In the genomic region with DNA sequence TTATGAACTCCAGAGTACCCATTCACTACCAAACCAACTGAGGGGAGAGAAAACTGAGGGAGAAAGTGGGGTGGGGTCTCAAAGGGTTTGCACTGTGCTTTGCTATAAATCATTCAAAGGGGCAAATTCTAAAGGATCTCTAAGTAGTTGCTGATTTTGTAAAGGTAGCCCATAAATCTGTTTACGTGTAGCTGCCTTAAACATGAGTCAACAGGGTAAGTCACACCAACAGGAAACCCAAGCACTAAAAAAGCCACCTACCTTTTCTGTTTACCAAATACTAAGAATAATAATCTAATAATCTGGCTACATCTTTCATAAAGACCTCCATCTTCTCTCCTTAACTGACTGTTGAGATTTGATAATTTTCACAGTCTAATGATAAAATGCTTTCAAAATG, we compare ENCODE assay signal across 33 cellular contexts.
"Had no signal": no experiment of that assay in that cellular context is flagged by ENCODE, and none has a peak within 500 bp of the region (broad histone marks: within the 10 kb centered on the region; RNA-seq: fewer than 3 reads in every experiment).

No MANE protein-coding gene starts in this region.

- H3K9me3 Mint-ChIP-seq: activated CD4-positive, alpha-beta memory T cell treated with anti-CD3 and anti-CD28 coated beads for 36 hours; activated CD4-positive, alpha-beta T cell treated with anti-CD3 and anti-CD28 coated beads, Interleukin-2, amount 10 ng/mL, durations not matched to agents 24 days and 14 days; activated naive CD4-positive, alpha-beta T cell treated with anti-CD3 and anti-CD28 coated beads for 36 hours; activated naive CD4-positive, alpha-beta T cell treated with anti-CD3 and anti-CD28 coated beads, Interleukin-2, amount 50 U/mL, for 24 hours; activated naive CD8-positive, alpha-beta T cell treated with anti-CD3 and anti-CD28 coated beads for 36 hours; activated naive CD8-positive, alpha-beta T cell treated with anti-CD3 and anti-CD28 coated beads, Interleukin-2, amount 50 U/mL, for 24 hours; activated T-helper 1 cell treated with anti-CD3 and anti-CD28 coated beads, Interleukin-12 subunit alpha, Interleukin-12 subunit beta, Interleukin-2, Interleukin-4 antibody, amounts not matched to agents 30 ng/mL and 10 ng/mL and 1 ng/mL, durations not matched to agents 14 hours and 24 hours and 36 hours; activated T-helper 2 cell treated with anti-CD3 and anti-CD28 coated beads, Interferon-gamma antibody, Interleukin-2, Interleukin-4, amounts not matched to agents 10 μg/mL and 5 μg/mL and 100 μg/mL, durations not matched to agents 14 hours and 24 hours and 36 hours had no signal

- H3K27me3 ChIP-seq: adrenal gland, body of pancreas, cardiac muscle cell, colonic mucosa had no signal

- H3K4me3 Mint-ChIP-seq: activated CD4-positive, alpha-beta memory T cell treated with anti-CD3 and anti-CD28 coated beads for 36 hours; activated CD4-positive, alpha-beta T cell treated with anti-CD3 and anti-CD28 coated beads for 36 hours; activated CD4-positive, alpha-beta T cell treated with anti-CD3 and anti-CD28 coated beads, Interleukin-2, amount 10 ng/mL, durations not matched to agents 24 days and 14 days; activated CD8-positive, alpha-beta memory T cell treated with anti-CD3 and anti-CD28 coated beads, Interleukin-2, amount 10 ng/mL, durations not matched to agents 7 days and 5 days; activated CD8-positive, alpha-beta T cell treated with anti-CD3 and anti-CD28 coated beads, Interleukin-2, amount 10 ng/mL, durations not matched to agents 7 days and 5 days; activated naive CD4-positive, alpha-beta T cell treated with anti-CD3 and anti-CD28 coated beads for 36 hours; activated naive CD4-positive, alpha-beta T cell treated with anti-CD3 and anti-CD28 coated beads, Interleukin-2, amount 50 U/mL, for 24 hours; activated naive CD8-positive, alpha-beta T cell treated with anti-CD3 and anti-CD28 coated beads for 36 hours; activated naive CD8-positive, alpha-beta T cell treated with anti-CD3 and anti-CD28 coated beads, Interleukin-2, amount 50 U/mL, for 24 hours; activated T-helper 1 cell treated with anti-CD3 and anti-CD28 coated beads, Interleukin-12 subunit alpha, Interleukin-12 subunit beta, Interleukin-2, Interleukin-4 antibody, amounts not matched to agents 30 ng/mL and 10 ng/mL and 1 ng/mL, durations not matched to agents 14 hours and 24 hours and 36 hours had no signal

- H3K27ac Mint-ChIP-seq: activated CD4-positive, alpha-beta memory T cell treated with anti-CD3 and anti-CD28 coated beads for 36 hours; activated CD4-positive, alpha-beta T cell treated with anti-CD3 and anti-CD28 coated beads for 36 hours; activated CD4-positive, alpha-beta T cell treated with anti-CD3 and anti-CD28 coated beads, Interleukin-2, amount 10 ng/mL, durations not matched to agents 24 days and 14 days; activated CD8-positive, alpha-beta memory T cell treated with anti-CD3 and anti-CD28 coated beads, Interleukin-2, amount 10 ng/mL, durations not matched to agents 7 days and 5 days; activated CD8-positive, alpha-beta T cell treated with anti-CD3 and anti-CD28 coated beads, Interleukin-2, amount 10 ng/mL, durations not matched to agents 7 days and 5 days; activated naive CD4-positive, alpha-beta T cell treated with anti-CD3 and anti-CD28 coated beads for 36 hours; activated naive CD4-positive, alpha-beta T cell treated with anti-CD3 and anti-CD28 coated beads, Interleukin-2, amount 50 U/mL, for 24 hours; activated naive CD8-positive, alpha-beta T cell treated with anti-CD3 and anti-CD28 coated beads for 36 hours; activated naive CD8-positive, alpha-beta T cell treated with anti-CD3 and anti-CD28 coated beads, Interleukin-2, amount 50 U/mL, for 24 hours; activated T-helper 1 cell treated with anti-CD3 and anti-CD28 coated beads, Interleukin-12 subunit alpha, Interleukin-12 subunit beta, Interleukin-2, Interleukin-4 antibody, amounts not matched to agents 30 ng/mL and 10 ng/mL and 1 ng/mL, durations not matched to agents 14 hours and 24 hours and 36 hours; activated T-helper 2 cell treated with anti-CD3 and anti-CD28 coated beads, Interferon-gamma antibody, Interleukin-2, Interleukin-4, amounts not matched to agents 10 μg/mL and 5 μg/mL and 100 μg/mL, durations not matched to agents 14 hours and 24 hours and 36 hours had no signal

- H3K36me3 ChIP-seq: adrenal gland, cardiac muscle cell, colonic mucosa had no signal

- H3K36me3 Mint-ChIP-seq: activated CD4-positive, alpha-beta memory T cell treated with anti-CD3 and anti-CD28 coated beads for 36 hours; activated CD8-positive, alpha-beta memory T cell treated with anti-CD3 and anti-CD28 coated beads, Interleukin-2, amount 10 ng/mL, durations not matched to agents 7 days and 5 days; activated naive CD4-positive, alpha-beta T cell treated with anti-CD3 and anti-CD28 coated beads, Interleukin-2, amount 50 U/mL, for 24 hours; activated naive CD8-positive, alpha-beta T cell treated with anti-CD3 and anti-CD28 coated beads for 36 hours had no signal

- H3K4me3 ChIP-seq: adrenal gland, body of pancreas, cardiac muscle cell, colonic mucosa had no signal

- DNase-seq: activated CD4-positive, alpha-beta memory T cell treated with anti-CD3 and anti-CD28 coated beads for 36 hours; activated CD4-positive, alpha-beta T cell treated with anti-CD3 and anti-CD28 coated beads for 36 hours; activated CD4-positive, alpha-beta T cell treated with anti-CD3 and anti-CD28 coated beads, Interleukin-2, amount 10 ng/mL, durations not matched to agents 24 days and 14 days; activated CD4-positive, CD25-positive, alpha-beta regulatory T cell; activated CD4-positive, CD25-positive, alpha-beta regulatory T cell treated with anti-CD3 and anti-CD28 coated beads, Interleukin-2, amount 50 U/mL, for 72 hours; activated CD8-positive, alpha-beta memory T cell treated with anti-CD3 and anti-CD28 coated beads, Interleukin-2, amount 10 ng/mL, durations not matched to agents 7 days and 5 days; activated CD8-positive, alpha-beta memory T cell treated with anti-CD3 and anti-CD28 coated beads, Interleukin-2, amount 50 U/mL, for 4 hours; activated CD8-positive, alpha-beta T cell treated with anti-CD3 and anti-CD28 coated beads, Interleukin-2, amount 10 ng/mL, durations not matched to agents 7 days and 5 days; activated effector memory CD4-positive, alpha-beta T cell treated with anti-CD3 and anti-CD28 coated beads, Interleukin-2, amount 50 U/mL, for 16 hours; activated naive CD4-positive, alpha-beta T cell treated with anti-CD3 and anti-CD28 coated beads for 36 hours; activated naive CD8-positive, alpha-beta T cell treated with anti-CD3 and anti-CD28 coated beads for 36 hours; activated naive CD8-positive, alpha-beta T cell treated with anti-CD3 and anti-CD28 coated beads, Interleukin-2, amount 50 U/mL, for 24 hours; activated T-cell treated with anti-CD3 and anti-CD28 coated beads, Interleukin-2, amount 50 U/mL, for 1 hour; activated T-cell treated with anti-CD3 and anti-CD28 coated beads, Interleukin-2, amount 50 U/mL, for 48 hours; adrenal gland; amygdala; aorta; body of pancreas; central memory CD4-positive, alpha-beta T cell; cerebellar nuclear complex; colonic mucosa; effector CD8-positive, alpha-beta T cell; foreskin fibroblast; head of caudate nucleus; T-helper 2 cell had no signal

- FAIRE-seq: endometrium, endothelial cell of umbilical vein, frontal cortex had no signal

- ATAC-seq: activated CD4-positive, alpha-beta T cell treated with anti-CD3 and anti-CD28 coated beads for 36 hours; activated CD8-positive, alpha-beta memory T cell treated with anti-CD3 and anti-CD28 coated beads, Interleukin-2, amount 10 ng/mL, durations not matched to agents 7 days and 5 days; activated CD8-positive, alpha-beta T cell treated with anti-CD3 and anti-CD28 coated beads, Interleukin-2, amount 10 ng/mL, durations not matched to agents 7 days and 5 days; activated naive CD8-positive, alpha-beta T cell treated with anti-CD3 and anti-CD28 coated beads, Interleukin-2, amount 50 U/mL, for 24 hours; body of pancreas; esophagus mucosa had no signal

- H3K4me1 Mint-ChIP-seq: activated CD4-positive, alpha-beta T cell treated with anti-CD3 and anti-CD28 coated beads for 36 hours; activated CD4-positive, alpha-beta T cell treated with anti-CD3 and anti-CD28 coated beads, Interleukin-2, amount 10 ng/mL, durations not matched to agents 24 days and 14 days; activated naive CD4-positive, alpha-beta T cell treated with anti-CD3 and anti-CD28 coated beads, Interleukin-2, amount 50 U/mL, for 24 hours; activated naive CD8-positive, alpha-beta T cell treated with anti-CD3 and anti-CD28 coated beads for 36 hours; activated naive CD8-positive, alpha-beta T cell treated with anti-CD3 and anti-CD28 coated beads, Interleukin-2, amount 50 U/mL, for 24 hours had no signal
